Comparison of ENCODE assay signal across 8 cellular contexts in the genomic region with DNA sequence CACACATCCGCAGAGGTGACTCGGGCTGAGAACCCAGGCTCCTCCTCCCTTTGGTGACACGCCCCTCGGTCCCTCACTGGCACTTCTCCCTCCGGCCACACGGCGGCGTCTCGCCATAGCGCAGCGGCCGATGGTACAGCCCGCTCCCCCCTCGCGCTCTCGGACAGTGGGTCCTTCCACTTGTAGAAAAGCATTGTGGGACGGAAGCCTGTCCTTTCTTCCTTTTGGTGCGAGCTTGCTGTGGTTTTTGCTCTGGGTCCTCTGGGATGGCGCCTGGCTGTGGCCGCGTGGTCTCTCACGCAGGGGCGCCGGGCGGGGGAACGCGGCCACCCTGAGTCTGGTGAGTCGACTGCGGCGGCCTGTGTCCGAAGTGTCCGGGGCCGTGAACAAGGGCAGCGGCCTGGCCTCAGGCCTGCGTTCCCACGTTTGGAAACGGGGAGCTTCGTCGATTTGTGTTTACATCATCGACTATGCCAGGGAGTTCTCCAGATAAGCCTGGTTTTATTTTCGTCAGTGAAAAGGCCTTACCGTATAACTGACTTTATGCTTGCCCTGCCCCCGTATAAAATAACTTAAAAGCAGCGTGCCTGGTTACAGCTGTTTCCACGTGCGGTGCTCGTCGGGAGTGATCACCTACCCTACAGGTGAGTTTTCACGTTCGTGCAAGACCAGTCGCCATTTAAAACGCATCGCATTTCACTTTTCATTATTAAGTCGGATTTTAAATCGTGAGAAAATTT.
A peak's percentile ranks its signal among the peaks of the same experiment; 100 is the strongest.
DNase-seq lines count a peak whose midpoint lies in the region; ATAC-seq, FAIRE-seq and TF ChIP-seq lines count a peak whose summit lies in the region.

No MANE protein-coding gene starts in this region.

- FAIRE-seq in H1 (lab: Jason Lieb, UNC) = peak; percentile 32

- H3K23ac ChIP-seq in H1 (ENCODE audit: insufficient read length) = no peak overlapping the region

- no peak overlapping the region for H2BK20ac ChIP-seq in H1 (ENCODE audit: low read length)

- TF ChIP-seq RAD21 in H1 (IDR thresholded peaks at IDR 0.05 in 1 of 2, conservative IDR thresholded peaks at IDR 0.05 in 1 of 2; ENCODE audit: low read depth in 2 of 2, low read length in 2 of 2) = peak; percentile 41 to 53

- peak overlapping the region; percentile 81 to 93 for H3K4me2 ChIP-seq in H1 (ENCODE audit: insufficient read depth in 1 of 2, low read depth in 2 of 2, low read length in 2 of 2)

- no peak overlapping the region for H3K14ac ChIP-seq in H1 (ENCODE audit: insufficient read length)

- H3K9me3 ChIP-seq in H1 (ENCODE audit: insufficient read depth in 2 of 2, low read depth in 1 of 2, low read length in 1 of 2) (no peaks in the 10 kb centered on the region), mesodermal cell (ENCODE audit: control insufficient read depth, low read length) (no peaks in the 10 kb centered on the region)

- no peak overlapping the region for H2BK120ac ChIP-seq in H1 (replicated peaks; ENCODE audit: low read depth, low read length)

- H3K36me3 ChIP-seq in H1 (ENCODE audit: control insufficient read depth in 2 of 4, insufficient read depth in 4 of 4, low read length in 3 of 4) (peaks cover 23 to 45% (median 33%) of the 10 kb centered on the region in 4 experiments), mesodermal cell (ENCODE audit: control insufficient read depth, insufficient read depth, low read length) (peaks cover 42% of the 10 kb centered on the region)

- CTCF ChIA-PET in H1 (lab: Charles Lee; ENCODE audit: partially characterized antibody) = interaction anchor here (0.6 to 4.2 kb wide), 17 partner anchors 14 to 631 kb away, joined by 3 to 23 read pairs (median 4); no protein-coding TSS in a partner anchor

- peaks cover 8 to 26% of the 10 kb centered on the region in 2 experiments for H3K79me2 ChIP-seq in H1 (ENCODE audit: control insufficient read depth in 1 of 2, insufficient read depth in 2 of 2, low read length in 2 of 2)

- H4K91ac ChIP-seq in H1 (replicated peaks; ENCODE audit: insufficient read length, low read length) = peak overlapping the region; percentile 45

- peak overlapping the region; percentile 81; the same call in 1 of the 2 replicates for H2AFZ ChIP-seq in H1 (ENCODE audit: low read length)

- peak overlapping the region; percentile 55 for H3K56ac ChIP-seq in H1 (replicated peaks; ENCODE audit: insufficient read length, low read depth, low read length)

- H3K4me1 ChIP-seq in H1 (replicated peaks in 1 of 4; ENCODE audit: control insufficient read depth in 3 of 4, insufficient read depth in 4 of 4, low read length in 3 of 4) (peaks cover 3 to 10% (median 3%) of the 10 kb centered on the region in 4 experiments; a peak in 4 of 7 replicates), mesodermal cell (ENCODE audit: control insufficient read depth, insufficient read depth, low read length, poor library complexity, severe bottlenecking) (peaks cover 7% of the 10 kb centered on the region)

- ATAC-seq in GM21360 (IDR thresholded peaks at IDR 0.05; ENCODE audit: unreplicated experiment) = peak; percentile 98

- TF ChIP-seq EP300 in H1 (IDR thresholded peaks at IDR 0.05; ENCODE audit: borderline replicate concordance in 1 of 2, low read depth in 2 of 2, low read length in 2 of 2) = peak in 1 of 2 experiments; percentile 100; a peak in 2 of 3 replicates

- peak overlapping the region; percentile 77 for H4K5ac ChIP-seq in H1 (ENCODE audit: insufficient read length, low read depth, low read length)

- peak overlapping the region; percentile 78; the same call in 1 of the 2 replicates for H2AK5ac ChIP-seq in H1 (ENCODE audit: low read depth, low read length)

- TF ChIP-seq CTCF in H1 (IDR thresholded peaks at IDR 0.05; ENCODE audit: control extremely low read depth in 1 of 3, insufficient read depth in 1 of 3, low read depth in 1 of 3, low read length in 3 of 3) = peak; percentile 94 to 100 (median 100)

- peaks cover 6% of the 10 kb centered on the region; the same call in 1 of the 2 replicates for H3K23me2 ChIP-seq in H1 (ENCODE audit: low read depth, low read length)

- peak overlapping the region; percentile 86 for H3K18ac ChIP-seq in H1 (ENCODE audit: extremely low read depth, low read length)

- H3K27me3 ChIP-seq in H1 (replicated peaks in 1 of 4; ENCODE audit: control insufficient read depth in 3 of 4, extremely low read depth in 1 of 4, insufficient read depth in 3 of 4, low read length in 3 of 4) = no peaks in the 10 kb centered on the region

- H4K20me1 ChIP-seq in H1 (replicated peaks in 1 of 2; ENCODE audit: control insufficient read depth in 1 of 2, insufficient read depth in 2 of 2, low read length in 2 of 2) = peaks cover 3 to 7% of the 10 kb centered on the region in 2 experiments

- 2% methylated on average over 53 of the region's 55 CpGs; no CpG with 5 or more reads in 1 of the 2 experiments for WGBS in H1 (ENCODE audit: extremely low coverage in 1 of 2, insufficient coverage in 1 of 2, insufficient read length in 1 of 2, insufficient replicate concordance in 2 of 2, low coverage in 1 of 2, low lambda C conversion rate in 2 of 2, missing lambda C conversion rate in 1 of 2), 2 experiments
- WGBS in mesodermal cell (ENCODE audit: insufficient coverage in 2 of 2), 2 experiments = 0 to 1% methylated on average over 35 to 37 of the region's 55 CpGs

- no peak overlapping the region for H2BK15ac ChIP-seq in H1 (ENCODE audit: low read length)

- POLR2A ChIA-PET in H1 (lab: Charles Lee; ENCODE audit: partially characterized antibody) = interaction anchor here (0.7 to 8.4 kb wide), 20 partner anchors 9 to 1445 kb away, joined by 3 to 76 read pairs (median 4); a partner anchor contains a TSS

- peak overlapping the region; percentile 90 to 98 (median 98) for H3K9ac ChIP-seq in H1 (replicated peaks in 1 of 4; ENCODE audit: extremely low read depth in 1 of 4, low read depth in 3 of 4, low read length in 3 of 4)

- H2BK12ac ChIP-seq in H1 (ENCODE audit: low read depth, low read length) = peak overlapping the region; percentile 56; the same call in 1 of the 2 replicates

- peak overlapping the region; percentile 89 for H2BK5ac ChIP-seq in H1 (ENCODE audit: low read depth, low read length)

- DNase-seq in D341Med (ENCODE audit: low spot score) = peak; percentile 92
- peak; percentile 91 for DNase-seq in HT-29 (ENCODE audit: low spot score)
- DNase-seq in NOMO-1 (lab: John Stamatoyannopoulos, UW; ENCODE audit: unreplicated experiment in 2 of 2) = peak; percentile 72 to 85
- DNase-seq in activated CD8-positive, alpha-beta memory T cell treated with anti-CD3 and anti-CD28 coated beads for 48 hours (ENCODE audit: low read depth in 2 of 3, low spot score in 2 of 3) = peak; percentile 85 to 90 (median 90)
- DNase-seq in H1 (ENCODE audit: low read depth in 1 of 2, low spot score in 2 of 2) = peak; percentile 70 to 98
- DNase-seq in stimulated activated CD8-positive, alpha-beta memory T cell treated with anti-CD3 and anti-CD28 coated beads, Interleukin-15, amount 100 ng/mL, for 24 hours (ENCODE audit: low read depth) = peak; percentile 92

- no peaks in the 10 kb centered on the region; the same call in 1 of the 2 replicates for H3K79me1 ChIP-seq in H1 (ENCODE audit: low read depth, low read length)

- peak overlapping the region; percentile 87 for H3K4ac ChIP-seq in H1 (replicated peaks; ENCODE audit: insufficient read length, low read depth, low read length)

- H3K27ac ChIP-seq in H1 (ENCODE audit: low read depth, low read length) = peak overlapping the region; percentile 91
- peak overlapping the region; percentile 82 for H3K27ac ChIP-seq in mesodermal cell (ENCODE audit: low read depth, low read length, severe bottlenecking)

- peak; percentile 97 to 99 for TF ChIP-seq POLR2A in H1 (IDR thresholded peaks at IDR 0.05; ENCODE audit: control extremely low read depth in 1 of 2, low read depth in 2 of 2, low read length in 2 of 2)

- peak overlapping the region; percentile 99; the same call in 1 of the 2 replicates for H4K8ac ChIP-seq in H1 (ENCODE audit: extremely low read depth, insufficient read depth, low read length)

- H3K4me3 ChIP-seq in H1 (ENCODE audit: extremely low read depth in 1 of 4, insufficient read depth in 2 of 4, low read depth in 3 of 4, low read length in 4 of 4) (peak overlapping the region; percentile 86 to 99 (median 96)), mesodermal cell (ENCODE audit: extremely low read depth, insufficient read depth, low read length, poor library complexity, severe bottlenecking) (peak overlapping the region; percentile 97)

TF ChIP-seq in H1, 55 proteins besides CTCF, POLR2A, EP300 and RAD21 (continues in another document):
- TF ChIP-seq RNF2 (IDR thresholded peaks at IDR 0.05; ENCODE audit: borderline replicate concordance, low read depth, low read length, missing control alignments, poor library complexity, severe bottlenecking) = no peak
- peak; percentile 44; the same call in 1 of the 2 replicates for TF ChIP-seq SRF (IDR thresholded peaks at IDR 0.05; ENCODE audit: low read depth, low read length)
- TF ChIP-seq CREB1 (IDR thresholded peaks at IDR 0.05) = peak; percentile 74

Comparison
In these comparisons a context has a peak if more than half of its experiments do, and no peak if none do; other contexts are left out.
1. Peak in every context shown above with its lines: DNase-seq, ATAC-seq, H3K4me3 ChIP-seq and H3K27ac ChIP-seq.